2 cellular contexts compared by ENCODE assay signal in genomic region chr7:18165176-18165575, GRCh38.
TF ChIP-seq lines count a peak whose summit lies in the region.

No MANE protein-coding gene starts in this region.

TF ChIP-seq in K562, 482 proteins besides CTCF, POLR2A, EP300 and RAD21 (continued from another document):
- TF ChIP-seq FOXK1 (CRISPR knock-in tag; IDR thresholded peaks at IDR 0.05; ENCODE audit: borderline replicate concordance), result no peak
- TF ChIP-seq DLX4 (CRISPR knock-in tag; IDR thresholded peaks at IDR 0.05), result no peak
- TF ChIP-seq MEF2D (tag; conservative IDR thresholded peaks at IDR 0.05; ENCODE audit: low read depth), result no peak
- no peak for TF ChIP-seq KLF16 (IDR thresholded peaks at IDR 0.05)
- TF ChIP-seq ZC3H11A (IDR thresholded peaks at IDR 0.05; ENCODE audit: low read depth, low read length), result no peak
- TF ChIP-seq HEY1 (CRISPR knock-in tag; IDR thresholded peaks at IDR 0.05; ENCODE audit: borderline replicate concordance), result no peak
- TF ChIP-seq CEBPZ (IDR thresholded peaks at IDR 0.05; ENCODE audit: borderline replicate concordance, low read depth, low read length), result no peak
- no peak for TF ChIP-seq HDAC8 (tag; IDR thresholded peaks at IDR 0.05)
- no peak for TF ChIP-seq TAF1 (IDR thresholded peaks at IDR 0.05; ENCODE audit: control insufficient read depth, extremely low read depth, insufficient read depth, low read length, severe bottlenecking)
- TF ChIP-seq ZNF347 (CRISPR knock-in tag; IDR thresholded peaks at IDR 0.05; ENCODE audit: low read depth), result no peak
- TF ChIP-seq HES1 (IDR thresholded peaks at IDR 0.05; ENCODE audit: low read depth), result no peak
- no peak for TF ChIP-seq STAG1 (CRISPR knock-in tag; IDR thresholded peaks at IDR 0.05; ENCODE audit: borderline replicate concordance)
- TF ChIP-seq IRF1 (CRISPR knock-in tag; IDR thresholded peaks at IDR 0.05; ENCODE audit: borderline replicate concordance), result no peak
- no peak for TF ChIP-seq ZBTB7A (IDR thresholded peaks at IDR 0.05; ENCODE audit: borderline replicate concordance, control insufficient read depth, low read depth, low read length)
- TF ChIP-seq RNF2 (IDR thresholded peaks at IDR 0.05), result no peak

TF ChIP-seq in SK-N-SH, 30 proteins besides CTCF, POLR2A, EP300 and RAD21:
- TF ChIP-seq USF2 (IDR thresholded peaks at IDR 0.05; ENCODE audit: borderline replicate concordance, low read depth, low read length) (no peak), EZH2phosphoT487 (IDR thresholded peaks at IDR 0.05; ENCODE audit: borderline replicate concordance, low read depth) (no peak), GATA2 (CRISPR knock-in tag; IDR thresholded peaks at IDR 0.05) (no peak), NFIC (IDR thresholded peaks at IDR 0.05; ENCODE audit: borderline replicate concordance) (no peak), MAX (IDR thresholded peaks at IDR 0.05; ENCODE audit: low read depth) (no peak), YY1 (IDR thresholded peaks at IDR 0.05; ENCODE audit: low read depth) (no peak), RXRA (IDR thresholded peaks at IDR 0.05; ENCODE audit: borderline replicate concordance, low read depth) (no peak), ZBTB33 (IDR thresholded peaks at IDR 0.05; ENCODE audit: borderline replicate concordance, low read depth) (no peak), PBX3 (IDR thresholded peaks at IDR 0.05) (no peak), MXI1 (IDR thresholded peaks at IDR 0.05; ENCODE audit: low read depth, low read length) (no peak), SIN3A (IDR thresholded peaks at IDR 0.05; ENCODE audit: borderline replicate concordance, low read depth, low read length) (no peak), FOXM1 (IDR thresholded peaks at IDR 0.05; ENCODE audit: low read depth) (no peak), GABPA (IDR thresholded peaks at IDR 0.05; ENCODE audit: low read depth) (no peak), FOSL2 (IDR thresholded peaks at IDR 0.05; ENCODE audit: borderline replicate concordance, low read depth) (no peak), IRF3 (IDR thresholded peaks at IDR 0.05; ENCODE audit: low read depth, low read length) (no peak), CHD2 (IDR thresholded peaks at IDR 0.05; ENCODE audit: low read length, partially characterized antibody) (no peak), JUND (IDR thresholded peaks at IDR 0.05) (no peak), USF1 (IDR thresholded peaks at IDR 0.05; ENCODE audit: borderline replicate concordance, low read depth) (no peak), ELF1 (IDR thresholded peaks at IDR 0.05) (no peak), RCOR1 (IDR thresholded peaks at IDR 0.05; ENCODE audit: low read length) (no peak)
